In genomic region chr14:95287176-95287754, GRCh38 we compare ENCODE assay signal across 24 cellular contexts. TPM values are rescaled to one million over a fixed set of nuclear protein-coding genes. Genes with fewer than 3 reads are reported as not detected.
DNase-seq lines count a peak whose midpoint lies in the region; ATAC-seq, FAIRE-seq and TF ChIP-seq lines count a peak whose summit lies in the region.
"Had no signal": no experiment of that assay in that cellular context is flagged by ENCODE, and none has a peak within 500 bp of the region (broad histone marks: within the 10 kb centered on the region; RNA-seq: fewer than 3 reads in every experiment).

No MANE protein-coding gene starts in this region.

- H3K4me3 ChIP-seq in H1 (ENCODE audit: extremely low read depth in 1 of 4, insufficient read depth in 2 of 4, low read depth in 3 of 4, low read length in 4 of 4): no peak overlapping the region
- H3K4me3 ChIP-seq: esophagus squamous epithelium, tibial nerve had no signal

- H3K36me3 ChIP-seq in H1 (ENCODE audit: control insufficient read depth in 2 of 4, insufficient read depth in 4 of 4, low read length in 3 of 4): no peaks in the 10 kb centered on the region
- H3K36me3 ChIP-seq: esophagus squamous epithelium, tibial nerve had no signal

- H3K14ac ChIP-seq in H1 (ENCODE audit: insufficient read length): no peak overlapping the region

- no peak overlapping the region for H2BK20ac ChIP-seq in H1 (ENCODE audit: low read length)

- H3K9ac ChIP-seq in H1 (replicated peaks in 1 of 4; ENCODE audit: extremely low read depth in 1 of 4, low read depth in 3 of 4, low read length in 3 of 4): no peak overlapping the region
- H3K9ac ChIP-seq: KMS-11 had no signal

- H3K9me3 ChIP-seq in H1 (ENCODE audit: insufficient read depth in 2 of 2, low read depth in 1 of 2, low read length in 1 of 2): peaks cover 0 to 6% of the 10 kb centered on the region in 2 experiments; a peak in 1 of 4 replicates
- H3K9me3 ChIP-seq: esophagus squamous epithelium, tibial nerve had no signal

- TF ChIP-seq EP300 in H1 (IDR thresholded peaks at IDR 0.05; ENCODE audit: borderline replicate concordance in 1 of 2, low read depth in 2 of 2, low read length in 2 of 2): no peak

- H3K23ac ChIP-seq in H1 (ENCODE audit: insufficient read length): no peak overlapping the region

- no peak overlapping the region for H4K8ac ChIP-seq in H1 (ENCODE audit: extremely low read depth, insufficient read depth, low read length)

- ATAC-seq in HG03039 (IDR thresholded peaks at IDR 0.05; ENCODE audit: unreplicated experiment) (no peak), HG03175 (IDR thresholded peaks at IDR 0.05; ENCODE audit: unreplicated experiment) (no peak)
- ATAC-seq: stimulated activated naive CD8-positive, alpha-beta T cell treated with anti-CD3 and anti-CD28 coated beads, Interleukin-15, Interleukin-2, amounts not matched to agents 100 U/mL and 50 U/mL, for 24 hours had no signal

- H2BK12ac ChIP-seq in H1 (ENCODE audit: low read depth, low read length): no peak overlapping the region

- no peaks in the 10 kb centered on the region for H3K27me3 ChIP-seq in H1 (replicated peaks in 1 of 4; ENCODE audit: control insufficient read depth in 3 of 4, extremely low read depth in 1 of 4, insufficient read depth in 3 of 4, low read length in 3 of 4)
- H3K27me3 ChIP-seq: esophagus squamous epithelium, tibial nerve had no signal

- no peak overlapping the region for H4K91ac ChIP-seq in H1 (replicated peaks; ENCODE audit: insufficient read length, low read length)

- peaks cover 0 to 9% (median 2%) of the 10 kb centered on the region in 4 experiments; a peak in 4 of 7 replicates for H3K4me1 ChIP-seq in H1 (replicated peaks in 1 of 4; ENCODE audit: control insufficient read depth in 3 of 4, insufficient read depth in 4 of 4, low read length in 3 of 4)

- TF ChIP-seq RAD21 in H1 (IDR thresholded peaks at IDR 0.05 in 1 of 2, conservative IDR thresholded peaks at IDR 0.05 in 1 of 2; ENCODE audit: low read depth in 2 of 2, low read length in 2 of 2): no peak

- no peaks in the 10 kb centered on the region for H3K79me2 ChIP-seq in H1 (ENCODE audit: control insufficient read depth in 1 of 2, insufficient read depth in 2 of 2, low read length in 2 of 2)

- no peak overlapping the region for H3K4me2 ChIP-seq in H1 (ENCODE audit: insufficient read depth in 1 of 2, low read depth in 2 of 2, low read length in 2 of 2)
- H3K4me2 ChIP-seq: KMS-11 had no signal

- no peak overlapping the region for H2AFZ ChIP-seq in H1 (ENCODE audit: low read length)

- H4K5ac ChIP-seq in H1 (ENCODE audit: insufficient read length, low read depth, low read length): no peak overlapping the region

- peak; percentile 39 for DNase-seq in DMS 273 (lab: John Stamatoyannopoulos, UW; ENCODE audit: unreplicated experiment)
- DNase-seq in DMS 273 treated with DMSO at 0.1 percent for 48 hours (lab: John Stamatoyannopoulos, UW): no peak
- DNase-seq in NCI-H510A treated with DMSO at 0.1 percent for 48 hours (lab: John Stamatoyannopoulos, UW): peak; percentile 58
- no peak for DNase-seq in H1 (ENCODE audit: low read depth in 1 of 2, low spot score in 2 of 2)
- DNase-seq in substantia nigra (lab: John Stamatoyannopoulos, UW): peak in 2 of 49 donors; percentile 16 to 33
- DNase-seq in iPS-NIHi7 (ENCODE audit: extremely low spot score): no peak
- DNase-seq: activated CD4-positive, alpha-beta T cell treated with anti-CD3 and anti-CD28 coated beads for 4 hours; CD8-positive, alpha-beta memory T cell; cerebellar nuclear complex; effector memory CD4-positive, alpha-beta T cell; esophagus squamous epithelium; kidney glomerular epithelial cell; MV-4-11; NCI-H2081 treated with DMSO at 0.1 percent for 48 hours; NCI-H82; retina; stimulated activated CD4-positive, alpha-beta T cell treated with anti-CD3 and anti-CD28 coated beads, Interleukin-2, amount 100 ng/mL, for 48 hours; stimulated activated naive CD8-positive, alpha-beta T cell treated with anti-CD3 and anti-CD28 coated beads, Interleukin-15, Interleukin-2, amounts not matched to agents 100 U/mL and 50 U/mL, for 24 hours had no signal

- 91% methylated on average over 6 of the region's 6 CpGs; no CpG with 5 or more reads in 1 of the 2 experiments for WGBS in H1 (ENCODE audit: extremely low coverage in 1 of 2, insufficient coverage in 1 of 2, insufficient read length in 1 of 2, insufficient replicate concordance in 2 of 2, low coverage in 1 of 2, low lambda C conversion rate in 2 of 2, missing lambda C conversion rate in 1 of 2), 2 experiments

- no peak overlapping the region for H2BK5ac ChIP-seq in H1 (ENCODE audit: low read depth, low read length)

- no peak overlapping the region for H2BK120ac ChIP-seq in H1 (replicated peaks; ENCODE audit: low read depth, low read length)

- H3K56ac ChIP-seq in H1 (replicated peaks; ENCODE audit: insufficient read length, low read depth, low read length): no peak overlapping the region

- H2BK15ac ChIP-seq in H1 (ENCODE audit: low read length): no peak overlapping the region

- no peaks in the 10 kb centered on the region for H4K20me1 ChIP-seq in H1 (replicated peaks in 1 of 2; ENCODE audit: control insufficient read depth in 1 of 2, insufficient read depth in 2 of 2, low read length in 2 of 2)

- POLR2A ChIA-PET in H1 (lab: Charles Lee; ENCODE audit: partially characterized antibody): no interaction called here

- H2AK5ac ChIP-seq in H1 (ENCODE audit: low read depth, low read length): no peak overlapping the region

- TF ChIP-seq POLR2A in H1 (IDR thresholded peaks at IDR 0.05; ENCODE audit: control extremely low read depth in 1 of 2, low read depth in 2 of 2, low read length in 2 of 2): no peak

- H3K23me2 ChIP-seq in H1 (ENCODE audit: low read depth, low read length): no peaks in the 10 kb centered on the region

- FAIRE-seq in H1 (lab: Jason Lieb, UNC): no peak
- FAIRE-seq: GM19239 had no signal

- H3K27ac ChIP-seq in H1 (ENCODE audit: low read depth, low read length): no peak overlapping the region
- peak overlapping the region; percentile 58 for H3K27ac ChIP-seq in substantia nigra (ENCODE audit: low read depth, low read length, poor library complexity, severe bottlenecking)
- H3K27ac ChIP-seq: 22Rv1, esophagus squamous epithelium, KMS-11 had no signal

- H3K79me1 ChIP-seq in H1 (ENCODE audit: low read depth, low read length): no peaks in the 10 kb centered on the region; the same call in 1 of the 2 replicates

- no peak overlapping the region for H3K18ac ChIP-seq in H1 (ENCODE audit: extremely low read depth, low read length)

- CTCF ChIA-PET in H1 (lab: Charles Lee; ENCODE audit: partially characterized antibody): interaction anchor here (1.0 to 1.1 kb wide), 2 partner anchors 69 to 84 kb away, joined by 3 to 4 read pairs; no protein-coding TSS in a partner anchor

- peak overlapping the region; percentile 17 for H3K4ac ChIP-seq in H1 (replicated peaks; ENCODE audit: insufficient read length, low read depth, low read length)

- no peak for TF ChIP-seq CTCF in H1 (IDR thresholded peaks at IDR 0.05; ENCODE audit: control extremely low read depth in 1 of 3, insufficient read depth in 1 of 3, low read depth in 1 of 3, low read length in 3 of 3)

TF ChIP-seq in H1, 55 proteins besides CTCF, POLR2A, EP300 and RAD21 (continues in another document):
- TF ChIP-seq CTBP2 (IDR thresholded peaks at IDR 0.05; ENCODE audit: borderline replicate concordance, insufficient read depth, insufficient read length, low read length): no peak
- no peak for TF ChIP-seq NANOG (IDR thresholded peaks at IDR 0.05; ENCODE audit: insufficient read depth, low read depth, low read length, poor library complexity, severe bottlenecking)
- no peak for TF ChIP-seq TCF12 (IDR thresholded peaks at IDR 0.05; ENCODE audit: low read depth, low read length)
- TF ChIP-seq NRF1 (IDR thresholded peaks at IDR 0.05; ENCODE audit: low read depth, low read length): no peak
- TF ChIP-seq HDAC2 (IDR thresholded peaks at IDR 0.05; ENCODE audit: borderline replicate concordance in 1 of 2, low read depth in 2 of 2, low read length in 2 of 2): no peak
- no peak for TF ChIP-seq ATF2 (IDR thresholded peaks at IDR 0.05; ENCODE audit: low read length)
- no peak for TF ChIP-seq SRF (IDR thresholded peaks at IDR 0.05; ENCODE audit: low read depth, low read length)
- TF ChIP-seq MAX (IDR thresholded peaks at IDR 0.05): no peak
- TF ChIP-seq TAF1 (IDR thresholded peaks at IDR 0.05; ENCODE audit: low read depth, low read length): no peak
- no peak for TF ChIP-seq CEBPB (IDR thresholded peaks at IDR 0.05; ENCODE audit: low read depth, low read length)
- TF ChIP-seq POU5F1 (IDR thresholded peaks at IDR 0.05; ENCODE audit: low read depth, low read length): no peak
- no peak for TF ChIP-seq CHD2 (IDR thresholded peaks at IDR 0.05; ENCODE audit: low read length)
- no peak for TF ChIP-seq SUZ12 (IDR thresholded peaks at IDR 0.05; ENCODE audit: low read length)
- no peak for TF ChIP-seq SIRT6 (IDR thresholded peaks at IDR 0.05; ENCODE audit: low read length)

RNA-seq across cellular contexts. Expression of gene CLMN, which starts 32.4 kb away (rescaled TPM):
- total RNA-seq in H1 (2021; fragmentation: NEBNext Ultra II Directional; extraction: Animal tissue kit (Norgen Biotek cat#: 25700)): 7.6 and 8.2 TPM in 2 replicates
- polyA plus RNA-seq in H1 (2011; rRNA removed): 1.4 and 1.6 TPM in 2 replicates
- polyA plus RNA-seq in H1 (2011; cell fraction: cytosol; rRNA removed): 2.3 TPM
- polyA plus RNA-seq in H1 (2011; cell fraction: nucleus; rRNA removed): 5.6 TPM
- 3.4 to 4.8 TPM (median 4.7 TPM) in 4 replicates for polyA plus RNA-seq in H1 (2012, experiment 1 of 2)
- polyA plus RNA-seq in H1 (2012, experiment 2 of 2): 1.5 TPM
- polyA plus RNA-seq in H1 (2013, experiment 1 of 2): 3.2 TPM
- 3.0 TPM for polyA plus RNA-seq in H1 (2013, experiment 2 of 2)
- polyA minus RNA-seq in H1 (2011; rRNA and poly(A)+ RNA removed): 3.8 and 9.6 TPM in 2 replicates
- polyA minus RNA-seq in H1 (2011; cell fraction: cytosol; rRNA and poly(A)+ RNA removed): 2.9 TPM
- 5.8 TPM for polyA minus RNA-seq in H1 (2011; cell fraction: nucleus; rRNA and poly(A)+ RNA removed)

Comparison
In these comparisons a context has a peak if more than half of its experiments do, and no peak if none do; other contexts are left out.
1. DNase-seq: peak in DMS 273 (single experiment) and NCI-H510A treated with DMSO at 0.1 percent for 48 hours (single experiment); none in DMS 273 treated with DMSO at 0.1 percent for 48 hours (single experiment), H1 (0 of 2) and iPS-NIHi7 (single experiment).